ENCODE assay signal across 9 cellular contexts in genomic region chr1:67166196-67166595, GRCh38. TPM values are rescaled to one million over a fixed set of nuclear protein-coding genes. Genes with fewer than 3 reads are reported as not detected.
DNase-seq lines count a peak whose midpoint lies in the region; ATAC-seq and TF ChIP-seq lines count a peak whose summit lies in the region.
"Had no signal": no experiment of that assay in that cellular context is flagged by ENCODE, and none has a peak within 500 bp of the region (broad histone marks: within the 10 kb centered on the region; RNA-seq: fewer than 3 reads in every experiment).

TSS of gene IL23R (plus strand) at chr1:67166454. CDS start at chr1:67168121, 1,667 bp downstream.

- DNase-seq in stimulated activated CD4-positive, alpha-beta T cell treated with anti-CD3 and anti-CD28 coated beads, Interleukin-1b, Interleukin-23, amount 100 ng/mL, for 48 hours: peak; percentile 68
- DNase-seq in stimulated activated CD4-positive, alpha-beta T cell treated with anti-CD3 and anti-CD28 coated beads, Interleukin-2, amount 100 ng/mL, for 48 hours: no peak
- DNase-seq in stimulated activated naive CD8-positive, alpha-beta T cell treated with anti-CD3 and anti-CD28 coated beads, Interleukin-15, amount 100 ng/mL, for 72 hours: peak; percentile 41 to 79
- DNase-seq in NCI-H128 (lab: John Stamatoyannopoulos, UW; ENCODE audit: unreplicated experiment) (no peak), iPS-NIHi11 (ENCODE audit: low spot score) (no peak), suprapubic skin (ENCODE audit: low spot score in 2 of 2) (no peak)

- 78% methylated on average over 4 of the region's 4 CpGs for WGBS in suprapubic skin

- H3K9me3 ChIP-seq in suprapubic skin: no peaks in the 10 kb centered on the region

- peak within 1 kb of the TSS; percentile 94 for H3K27ac Mint-ChIP-seq in T-helper 1 cell treated with Interleukin-12 subunit alpha and Interleukin-12 subunit beta and Interleukin-4 antibody, amounts not matched to agents 30 μg/mL and 1 μg/mL, for 36 hours
- peak within 1 kb of the TSS; percentile 67 to 94 for H3K27ac Mint-ChIP-seq in stimulated activated naive CD8-positive, alpha-beta T cell treated with anti-CD3 and anti-CD28 coated beads, Interleukin-15, amount 100 ng/mL, for 72 hours

- peaks cover 63% of the 10 kb centered on the region for H3K4me1 Mint-ChIP-seq in T-helper 1 cell treated with Interleukin-12 subunit alpha and Interleukin-12 subunit beta and Interleukin-4 antibody, amounts not matched to agents 30 μg/mL and 1 μg/mL, for 36 hours (ENCODE audit: low read depth)
- H3K4me1 Mint-ChIP-seq in stimulated activated naive CD8-positive, alpha-beta T cell treated with anti-CD3 and anti-CD28 coated beads, Interleukin-15, amount 100 ng/mL, for 72 hours: peaks cover 55% of the 10 kb centered on the region

- TF ChIP-seq POLR2A in suprapubic skin (IDR thresholded peaks at IDR 0.05): no peak

- H3K9me3 Mint-ChIP-seq in T-helper 1 cell treated with Interleukin-12 subunit alpha and Interleukin-12 subunit beta and Interleukin-4 antibody, amounts not matched to agents 30 μg/mL and 1 μg/mL, for 36 hours: peaks cover 6% of the 10 kb centered on the region
- peaks cover 0 to 6% of the 10 kb centered on the region in 2 donors for H3K9me3 Mint-ChIP-seq in stimulated activated naive CD8-positive, alpha-beta T cell treated with anti-CD3 and anti-CD28 coated beads, Interleukin-15, amount 100 ng/mL, for 72 hours

- peak within 1 kb of the TSS; percentile 82 for H3K4me3 Mint-ChIP-seq in T-helper 1 cell treated with Interleukin-12 subunit alpha and Interleukin-12 subunit beta and Interleukin-4 antibody, amounts not matched to agents 30 μg/mL and 1 μg/mL, for 36 hours
- peak within 1 kb of the TSS; percentile 71 to 89 for H3K4me3 Mint-ChIP-seq in stimulated activated naive CD8-positive, alpha-beta T cell treated with anti-CD3 and anti-CD28 coated beads, Interleukin-15, amount 100 ng/mL, for 72 hours

- no peaks in the 10 kb centered on the region for H3K4me1 ChIP-seq in suprapubic skin

- peak; percentile 88 for ATAC-seq in HG02642 (IDR thresholded peaks at IDR 0.05; ENCODE audit: poor library complexity, unreplicated experiment)
- peak; percentile 82 for ATAC-seq in stimulated activated naive CD8-positive, alpha-beta T cell treated with anti-CD3 and anti-CD28 coated beads, Interleukin-15, amount 100 ng/mL, for 72 hours

- H3K36me3 Mint-ChIP-seq in T-helper 1 cell treated with Interleukin-12 subunit alpha and Interleukin-12 subunit beta and Interleukin-4 antibody, amounts not matched to agents 30 μg/mL and 1 μg/mL, for 36 hours (ENCODE audit: low read depth): peaks cover 2% of the 10 kb centered on the region

- no peak within 1 kb of the TSS for H3K27ac ChIP-seq in suprapubic skin
- H3K27ac ChIP-seq: cardiac muscle cell had no signal

- no peak for TF ChIP-seq EP300 in suprapubic skin (IDR thresholded peaks at IDR 0.05)

- TF ChIP-seq CTCF in suprapubic skin (IDR thresholded peaks at IDR 0.05): no peak

- no peaks in the 10 kb centered on the region for H3K36me3 ChIP-seq in suprapubic skin
- H3K36me3 ChIP-seq: cardiac muscle cell had no signal

- H3K27me3 Mint-ChIP-seq in T-helper 1 cell treated with Interleukin-12 subunit alpha and Interleukin-12 subunit beta and Interleukin-4 antibody, amounts not matched to agents 30 μg/mL and 1 μg/mL, for 36 hours (ENCODE audit: low read depth): no peaks in the 10 kb centered on the region
- no peaks in the 10 kb centered on the region for H3K27me3 Mint-ChIP-seq in stimulated activated naive CD8-positive, alpha-beta T cell treated with anti-CD3 and anti-CD28 coated beads, Interleukin-15, amount 100 ng/mL, for 72 hours

- H3K4me3 ChIP-seq in suprapubic skin: no peak within 1 kb of the TSS
- H3K4me3 ChIP-seq: cardiac muscle cell had no signal

- H3K27me3 ChIP-seq in suprapubic skin: no peaks in the 10 kb centered on the region

RNA-seq across cellular contexts. Expression of gene IL23R, which starts in this region (rescaled TPM):
- total RNA-seq in suprapubic skin: not detected
- total RNA-seq: cardiac muscle cell had no signal

Comparison
In these comparisons a context has a peak if more than half of its experiments do, and no peak if none do; other contexts are left out.
1. DNase-seq: peak in stimulated activated CD4-positive, alpha-beta T cell treated with anti-CD3 and anti-CD28 coated beads, Interleukin-1b, Interleukin-23, amount 100 ng/mL, for 48 hours (single experiment) and stimulated activated naive CD8-positive, alpha-beta T cell treated with anti-CD3 and anti-CD28 coated beads, Interleukin-15, amount 100 ng/mL, for 72 hours (2 of 2); none in stimulated activated CD4-positive, alpha-beta T cell treated with anti-CD3 and anti-CD28 coated beads, Interleukin-2, amount 100 ng/mL, for 48 hours (0 of 2), NCI-H128 (single experiment), iPS-NIHi11 (single experiment) and suprapubic skin (0 of 2).